1 cellular context compared by ENCODE assay signal in the genomic region with DNA sequence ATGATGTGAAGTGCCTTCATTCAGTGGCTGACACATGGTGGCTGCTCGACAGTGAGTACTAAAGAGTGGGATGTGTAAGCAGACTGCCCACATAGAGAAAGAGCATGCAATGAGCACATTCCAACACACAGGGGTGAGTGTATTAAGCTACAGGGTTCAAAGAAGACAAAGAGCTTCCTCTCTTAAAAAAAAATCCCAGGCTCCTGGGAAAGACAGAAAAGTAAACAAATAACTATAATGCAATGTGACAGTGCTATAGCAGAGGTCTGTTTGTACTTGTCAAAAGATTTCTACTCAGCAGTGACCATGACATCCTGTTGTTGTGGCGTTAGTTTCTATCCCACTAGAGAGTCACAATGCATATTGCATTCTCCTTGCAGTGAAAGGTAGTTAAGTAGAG.
TF ChIP-seq lines count a peak whose summit lies in the region.

No MANE protein-coding gene starts in this region.

TF ChIP-seq in HepG2, 621 proteins besides CTCF, POLR2A, EP300 and RAD21 (continued from another document):
- TF ChIP-seq, protein P1, sequence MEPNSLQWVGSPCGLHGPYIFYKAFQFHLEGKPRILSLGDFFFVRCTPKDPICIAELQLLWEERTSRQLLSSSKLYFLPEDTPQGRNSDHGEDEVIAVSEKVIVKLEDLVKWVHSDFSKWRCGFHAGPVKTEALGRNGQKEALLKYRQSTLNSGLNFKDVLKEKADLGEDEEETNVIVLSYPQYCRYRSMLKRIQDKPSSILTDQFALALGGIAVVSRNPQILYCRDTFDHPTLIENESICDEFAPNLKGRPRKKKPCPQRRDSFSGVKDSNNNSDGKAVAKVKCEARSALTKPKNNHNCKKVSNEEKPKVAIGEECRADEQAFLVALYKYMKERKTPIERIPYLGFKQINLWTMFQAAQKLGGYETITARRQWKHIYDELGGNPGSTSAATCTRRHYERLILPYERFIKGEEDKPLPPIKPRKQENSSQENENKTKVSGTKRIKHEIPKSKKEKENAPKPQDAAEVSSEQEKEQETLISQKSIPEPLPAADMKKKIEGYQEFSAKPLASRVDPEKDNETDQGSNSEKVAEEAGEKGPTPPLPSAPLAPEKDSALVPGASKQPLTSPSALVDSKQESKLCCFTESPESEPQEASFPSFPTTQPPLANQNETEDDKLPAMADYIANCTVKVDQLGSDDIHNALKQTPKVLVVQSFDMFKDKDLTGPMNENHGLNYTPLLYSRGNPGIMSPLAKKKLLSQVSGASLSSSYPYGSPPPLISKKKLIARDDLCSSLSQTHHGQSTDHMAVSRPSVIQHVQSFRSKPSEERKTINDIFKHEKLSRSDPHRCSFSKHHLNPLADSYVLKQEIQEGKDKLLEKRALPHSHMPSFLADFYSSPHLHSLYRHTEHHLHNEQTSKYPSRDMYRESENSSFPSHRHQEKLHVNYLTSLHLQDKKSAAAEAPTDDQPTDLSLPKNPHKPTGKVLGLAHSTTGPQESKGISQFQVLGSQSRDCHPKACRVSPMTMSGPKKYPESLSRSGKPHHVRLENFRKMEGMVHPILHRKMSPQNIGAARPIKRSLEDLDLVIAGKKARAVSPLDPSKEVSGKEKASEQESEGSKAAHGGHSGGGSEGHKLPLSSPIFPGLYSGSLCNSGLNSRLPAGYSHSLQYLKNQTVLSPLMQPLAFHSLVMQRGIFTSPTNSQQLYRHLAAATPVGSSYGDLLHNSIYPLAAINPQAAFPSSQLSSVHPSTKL (CRISPR knock-in tag; IDR thresholded peaks at IDR 0.05) = peak; percentile 80
- TF ChIP-seq SP5 (CRISPR knock-in tag; IDR thresholded peaks at IDR 0.05; ENCODE audit: borderline replicate concordance, low read depth) (0 out of 2 replicates have a peak, but pooled peaks have one; percentile 14), ZNF12 (CRISPR knock-in tag; IDR thresholded peaks at IDR 0.05) (peak; percentile 69), NR2F6 (IDR thresholded peaks at IDR 0.05) (peak; percentile 28; the same call in 1 of the 2 replicates), NR2F6 (CRISPR knock-in tag; IDR thresholded peaks at IDR 0.05) (peak; percentile 70), SAFB2 (CRISPR knock-in tag; IDR thresholded peaks at IDR 0.05; ENCODE audit: borderline replicate concordance, low read depth) (no peak)
